Comparison of ENCODE assay signal across 8 cellular contexts in genomic region chr9:111631071-111631971, GRCh38. TPM values are rescaled to one million over a fixed set of nuclear protein-coding genes. Genes with fewer than 3 reads are reported as not detected.
DNase-seq lines count a peak whose midpoint lies in the region; ATAC-seq and TF ChIP-seq lines count a peak whose summit lies in the region.

Gene DNAJC25 (plus strand): TSS chr9:111631334. CDS start chr9:111631408, 74 bp downstream.

- no peaks in the 10 kb centered on the region for H3F3A ChIP-seq in neural cell (ENCODE audit: insufficient read depth, low read length, poor library complexity, severe bottlenecking)

- H3K4me3 Mint-ChIP-seq in stimulated activated naive CD8-positive, alpha-beta T cell treated with anti-CD3 and anti-CD28 coated beads, Interleukin-15, amount 100 ng/mL, for 72 hours: peak within 1 kb of the TSS; percentile 91 to 96

- H3K27me3 Mint-ChIP-seq in stimulated activated naive CD8-positive, alpha-beta T cell treated with anti-CD3 and anti-CD28 coated beads, Interleukin-15, amount 100 ng/mL, for 72 hours: no peaks in the 10 kb centered on the region

- no peaks in the 10 kb centered on the region for H3K9me3 ChIP-seq in HAP-1
- H3K9me3 ChIP-seq in MG63: no peaks in the 10 kb centered on the region
- no peaks in the 10 kb centered on the region for H3K9me3 ChIP-seq in neural cell (ENCODE audit: low read length)

- peaks cover 37% of the 10 kb centered on the region for H3K4me1 Mint-ChIP-seq in stimulated activated naive CD8-positive, alpha-beta T cell treated with anti-CD3 and anti-CD28 coated beads, Interleukin-15, amount 100 ng/mL, for 72 hours

- peak within 1 kb of the TSS; percentile 92 to 98 for H3K27ac Mint-ChIP-seq in stimulated activated naive CD8-positive, alpha-beta T cell treated with anti-CD3 and anti-CD28 coated beads, Interleukin-15, amount 100 ng/mL, for 72 hours

- H3K4me1 ChIP-seq in HAP-1: peaks cover 10% of the 10 kb centered on the region

- peak; percentile 96 for ATAC-seq in stimulated activated naive CD8-positive, alpha-beta T cell treated with anti-CD3 and anti-CD28 coated beads, Interleukin-15, amount 100 ng/mL, for 72 hours

- DNase-seq in G401 (ENCODE audit: low spot score): peak; percentile 98
- DNase-seq in HAP-1 (ENCODE audit: low spot score in 2 of 2): peak; percentile 95 to 96
- DNase-seq in MG63: peak; percentile 98
- peak; percentile 97 to 98 for DNase-seq in SHP77 (lab: John Stamatoyannopoulos, UW)
- DNase-seq in activated gamma-delta T cell (lab: John Stamatoyannopoulos, UW): peak; percentile 97
- DNase-seq in fibroblast of villous mesenchyme (ENCODE audit: low read depth): peak; percentile 99
- DNase-seq in stimulated activated naive CD8-positive, alpha-beta T cell treated with anti-CD3 and anti-CD28 coated beads, Interleukin-15, amount 100 ng/mL, for 72 hours: peak; percentile 96 to 98

- peaks cover 34% of the 10 kb centered on the region for H3K79me2 ChIP-seq in neural cell (replicated peaks; ENCODE audit: insufficient read depth, low read length)

- H2AFZ ChIP-seq in neural cell (ENCODE audit: low read depth, low read length): peak within 1 kb of the TSS; percentile 59

- H3K9me2 ChIP-seq in neural cell (ENCODE audit: insufficient read depth, low read length): no peaks in the 10 kb centered on the region

- H3K36me3 ChIP-seq in HAP-1 (replicated peaks) (no peaks in the 10 kb centered on the region), MG63 (peaks cover 8% of the 10 kb centered on the region; the same call in 1 of the 2 replicates), neural cell (ENCODE audit: insufficient read depth, low read length) (no peaks in the 10 kb centered on the region)

- in situ Hi-C loops in G401 (cut with HindIII; ENCODE audit: low sequenced_read_pairs): no loop called here
- in situ Hi-C loops in HAP-1 (cut with MboI; ENCODE audit: low sequenced_read_pairs): no loop called here

- H3K9me3 Mint-ChIP-seq in stimulated activated naive CD8-positive, alpha-beta T cell treated with anti-CD3 and anti-CD28 coated beads, Interleukin-15, amount 100 ng/mL, for 72 hours: no peaks in the 10 kb centered on the region

- TF ChIP-seq EP300 in neural cell (conservative IDR thresholded peaks at IDR 0.05; ENCODE audit: poor library complexity, severe bottlenecking): peak; percentile 72

- H3K4me3 ChIP-seq in HAP-1: peak within 1 kb of the TSS; percentile 65
- peak within 1 kb of the TSS; percentile 88 for H3K4me3 ChIP-seq in MG63
- peak within 1 kb of the TSS; percentile 93 for H3K4me3 ChIP-seq in fibroblast of villous mesenchyme (ENCODE audit: low read depth, low read length)
- peak within 1 kb of the TSS; percentile 95 for H3K4me3 ChIP-seq in neural cell (ENCODE audit: low read length)

- peak within 1 kb of the TSS; percentile 71 for H3K27ac ChIP-seq in neural cell (ENCODE audit: low read length)

- peak within 1 kb of the TSS; percentile 83 for H3K9ac ChIP-seq in neural cell (ENCODE audit: low read length)

- peak; percentile 50 for TF ChIP-seq RAD21 in neural cell (conservative IDR thresholded peaks at IDR 0.05)

- no peaks in the 10 kb centered on the region for H4K20me1 ChIP-seq in neural cell (ENCODE audit: insufficient read depth)

- H3K27me3 ChIP-seq in HAP-1 (ENCODE audit: low read depth): no peaks in the 10 kb centered on the region
- no peaks in the 10 kb centered on the region for H3K27me3 ChIP-seq in MG63
- H3K27me3 ChIP-seq in neural cell (ENCODE audit: insufficient read depth, low read depth, low read length): no peaks in the 10 kb centered on the region

- H3K4me2 ChIP-seq in neural cell (ENCODE audit: low read length): peak within 1 kb of the TSS; percentile 81

- TF ChIP-seq CTCF in fibroblast of villous mesenchyme (IDR thresholded peaks at IDR 0.05; ENCODE audit: insufficient read depth, low read depth, low read length) (no peak), neural cell (IDR thresholded peaks at IDR 0.05; ENCODE audit: poor library complexity, severe bottlenecking) (peak; percentile 30)

TF ChIP-seq in neural cell, 6 proteins besides CTCF, POLR2A, EP300 and RAD21:
- TF ChIP-seq POLR2AphosphoS5 (IDR thresholded peaks at IDR 0.05) (peak; percentile 95), EZH2 (IDR thresholded peaks at IDR 0.05; ENCODE audit: borderline replicate concordance, insufficient read depth, low read length, poor library complexity, severe bottlenecking) (no peak), MXI1 (conservative IDR thresholded peaks at IDR 0.05; ENCODE audit: poor library complexity, severe bottlenecking) (peak; percentile 92), TAF1 (IDR thresholded peaks at IDR 0.05; ENCODE audit: low read depth) (peak; percentile 93), REST (IDR thresholded peaks at IDR 0.05; ENCODE audit: borderline replicate concordance) (peak; percentile 90), SMC3 (conservative IDR thresholded peaks at IDR 0.05; ENCODE audit: poor library complexity) (peak; percentile 53)

RNA-seq across cellular contexts. Expression of gene DNAJC25, which starts in this region (rescaled TPM):
- total RNA-seq in G401 (2014; rRNA removed; shearing (Covaris generic)): 8.7 and 11.4 TPM in 2 replicates
- 5.7 and 9.1 TPM in 2 replicates for total RNA-seq in MG63 (2014; rRNA removed; shearing (Covaris generic); ENCODE audit: low replicate concordance)
- total RNA-seq in fibroblast of villous mesenchyme: 7.1 and 9.9 TPM in 2 replicates
- 16.8 and 20.0 TPM in 2 replicates for polyA plus RNA-seq in neural cell
- polyA minus RNA-seq in neural cell: 6.8 and 10.8 TPM in 2 replicates

Comparison
In these comparisons a context has a peak if more than half of its experiments do, and no peak if none do; other contexts are left out.
1. Peak in every context shown above with its lines: DNase-seq, ATAC-seq, H3K4me3 ChIP-seq and H3K27ac ChIP-seq.